Comparison of ENCODE assay signal across 1 cellular context in genomic region chr17:1720856-1721386, GRCh38.
TF ChIP-seq lines count a peak whose summit lies in the region.

No MANE protein-coding gene starts in this region.

TF ChIP-seq in HepG2, 621 proteins besides CTCF, POLR2A, EP300 and RAD21 (continues in another document):
- no peak for TF ChIP-seq TCF7 (IDR thresholded peaks at IDR 0.05; ENCODE audit: low read depth)
- TF ChIP-seq ARNTL (CRISPR knock-in tag; IDR thresholded peaks at IDR 0.05), result no peak
- TF ChIP-seq ZNF652 (CRISPR knock-in tag; IDR thresholded peaks at IDR 0.05; ENCODE audit: borderline replicate concordance, low read depth), result no peak
- no peak for TF ChIP-seq SIX4 (CRISPR knock-in tag; IDR thresholded peaks at IDR 0.05)
- no peak for TF ChIP-seq FOXK1 (CRISPR knock-in tag; IDR thresholded peaks at IDR 0.05; ENCODE audit: borderline replicate concordance, low read depth)
- no peak for TF ChIP-seq ZNF18 (CRISPR knock-in tag; IDR thresholded peaks at IDR 0.05; ENCODE audit: insufficient replicate concordance)
- no peak for TF ChIP-seq ATF7 (IDR thresholded peaks at IDR 0.05)
- TF ChIP-seq ATF7 (CRISPR knock-in tag; IDR thresholded peaks at IDR 0.05), result no peak
- TF ChIP-seq CBX5 (CRISPR knock-in tag; IDR thresholded peaks at IDR 0.05; ENCODE audit: borderline replicate concordance), result no peak
- 0 out of 2 replicates have a peak, but pooled peaks have one; percentile 4 for TF ChIP-seq ARID4A (CRISPR knock-in tag; IDR thresholded peaks at IDR 0.05; ENCODE audit: borderline replicate concordance)
- no peak for TF ChIP-seq PBX2 (CRISPR knock-in tag; IDR thresholded peaks at IDR 0.05)
- no peak for TF ChIP-seq CENPBD1 (CRISPR knock-in tag; IDR thresholded peaks at IDR 0.05; ENCODE audit: borderline replicate concordance, low read depth)
- TF ChIP-seq SAP130 (CRISPR knock-in tag; IDR thresholded peaks at IDR 0.05; ENCODE audit: low read depth), result peak; percentile 42; the same call in 1 of the 2 replicates
- no peak for TF ChIP-seq MNT (IDR thresholded peaks at IDR 0.05)
- TF ChIP-seq IKZF5 (CRISPR knock-in tag; IDR thresholded peaks at IDR 0.05), result 0 out of 2 replicates have a peak, but pooled peaks have one; percentile 27
- peak; percentile 93 for TF ChIP-seq STAG1 (CRISPR knock-in tag; IDR thresholded peaks at IDR 0.05)
- TF ChIP-seq MIXL1 (CRISPR knock-in tag; IDR thresholded peaks at IDR 0.05), result peak; percentile 14; the same call in 1 of the 2 replicates
- TF ChIP-seq SALL2 (CRISPR knock-in tag; IDR thresholded peaks at IDR 0.05), result no peak
- no peak for TF ChIP-seq CENPX (CRISPR knock-in tag; IDR thresholded peaks at IDR 0.05)
- TF ChIP-seq ZNF263 (CRISPR knock-in tag; IDR thresholded peaks at IDR 0.05), result no peak
- no peak for TF ChIP-seq ZNF577 (CRISPR knock-in tag; IDR thresholded peaks at IDR 0.05; ENCODE audit: borderline replicate concordance, low read depth)
- peak; percentile 68; the same call in 1 of the 2 replicates for TF ChIP-seq THRA (CRISPR knock-in tag; IDR thresholded peaks at IDR 0.05; ENCODE audit: borderline replicate concordance)
- no peak for TF ChIP-seq SSRP1 (CRISPR knock-in tag; IDR thresholded peaks at IDR 0.05)
- no peak for TF ChIP-seq ZSCAN25 (CRISPR knock-in tag; IDR thresholded peaks at IDR 0.05)
- no peak for TF ChIP-seq E2F1 (CRISPR knock-in tag; IDR thresholded peaks at IDR 0.05)
- no peak for TF ChIP-seq SMYD3 (CRISPR knock-in tag; IDR thresholded peaks at IDR 0.05)
- no peak for TF ChIP-seq ZNF281 (CRISPR knock-in tag; IDR thresholded peaks at IDR 0.05; ENCODE audit: borderline replicate concordance)
- TF ChIP-seq ZSCAN20 (CRISPR knock-in tag; IDR thresholded peaks at IDR 0.05; ENCODE audit: borderline replicate concordance), result no peak
- no peak for TF ChIP-seq SP1 (IDR thresholded peaks at IDR 0.05)
- TF ChIP-seq SP1 (CRISPR knock-in tag; IDR thresholded peaks at IDR 0.05), result no peak
- peak; percentile 29; the same call in 1 of the 2 replicates for TF ChIP-seq IRF2 (CRISPR knock-in tag; IDR thresholded peaks at IDR 0.05)
- no peak for TF ChIP-seq ZNF431 (CRISPR knock-in tag; IDR thresholded peaks at IDR 0.05; ENCODE audit: borderline replicate concordance, low read depth)
- 0 out of 2 replicates have a peak, but pooled peaks have one; percentile 12 for TF ChIP-seq ZNF362 (CRISPR knock-in tag; IDR thresholded peaks at IDR 0.05; ENCODE audit: borderline replicate concordance)
- peak; percentile 35 to 55; a peak in 2 of 4 replicates for TF ChIP-seq HMGXB4 (CRISPR knock-in tag; IDR thresholded peaks at IDR 0.05; ENCODE audit: borderline replicate concordance in 1 of 2, low read depth in 1 of 2)
